Comparison of ENCODE assay signal across 29 cellular contexts in genomic region chr10:28118985-28119628, GRCh38.
DNase-seq lines count a peak whose midpoint lies in the region; ATAC-seq, FAIRE-seq and TF ChIP-seq lines count a peak whose summit lies in the region.
"Had no signal": no experiment of that assay in that cellular context is flagged by ENCODE, and none has a peak within 500 bp of the region (broad histone marks: within the 10 kb centered on the region; RNA-seq: fewer than 3 reads in every experiment).

No MANE protein-coding gene starts in this region.

- intact Hi-C loops in MCF 10A (cut with micrococcal nuclease) (loop anchor here (5.0 kb wide), 1 partner anchor 67 kb away; no protein-coding TSS in a partner anchor), mammary epithelial cell (cut with micrococcal nuclease) (no loop called here), endothelial cell of umbilical vein (cut with micrococcal nuclease) (no loop called here)
- intact Hi-C loops in activated T-helper 2 cell treated with anti-CD3 and anti-CD28 coated beads, Interferon-gamma antibody, Interleukin-2, Interleukin-4, amounts not matched to agents 10 μg/mL and 5 μg/mL and 100 μg/mL, durations not matched to agents 14 hours and 24 hours and 36 hours (cut with micrococcal nuclease): no loop called here

- peak overlapping the region; percentile 2 for H3K27ac Mint-ChIP-seq in MCF 10A (ENCODE audit: low read depth, unreplicated experiment)
- H3K27ac Mint-ChIP-seq in stimulated activated effector memory CD8-positive, alpha-beta T cell treated with anti-CD3 and anti-CD28 coated beads, Interleukin-12 subunit alpha, Interleukin-12 subunit beta, amount 100 ng/mL, for 72 hours: peak overlapping the region; percentile 2
- no peak overlapping the region for H3K27ac Mint-ChIP-seq in activated T-helper 2 cell treated with anti-CD3 and anti-CD28 coated beads, Interferon-gamma antibody, Interleukin-2, Interleukin-4, amounts not matched to agents 10 μg/mL and 5 μg/mL and 100 μg/mL, durations not matched to agents 14 hours and 24 hours and 36 hours
- H3K27ac Mint-ChIP-seq: activated CD4-positive, alpha-beta memory T cell treated with anti-CD3 and anti-CD28 coated beads for 36 hours had no signal

- dilution Hi-C loops in mammary epithelial cell (cut with HindIII; ENCODE audit: low sequenced_read_pairs): no loop called here
- dilution Hi-C loops in endothelial cell of umbilical vein (cut with MboI; ENCODE audit: extremely low pct_ligation_motif_present, low sequenced_read_pairs): no loop called here

- no peaks in the 10 kb centered on the region for H3K9me3 ChIP-seq in mammary epithelial cell (replicated peaks; ENCODE audit: insufficient read depth, low read length)
- peaks cover 2% of the 10 kb centered on the region for H3K9me3 ChIP-seq in RWPE2 (ENCODE audit: severe bottlenecking)
- H3K9me3 ChIP-seq in endothelial cell of umbilical vein (replicated peaks; ENCODE audit: control insufficient read depth, insufficient read depth, low read length): no peaks in the 10 kb centered on the region
- H3K9me3 ChIP-seq: body of pancreas, esophagus squamous epithelium, HAP-1, left ventricle myocardium inferior had no signal

- H2AFZ ChIP-seq in mammary epithelial cell (ENCODE audit: low read depth, low read length) (no peak overlapping the region), endothelial cell of umbilical vein (ENCODE audit: low read depth, low read length) (peak overlapping the region; percentile 30)

- no peak for TF ChIP-seq POLR2A in endothelial cell of umbilical vein (IDR thresholded peaks at IDR 0.05; ENCODE audit: low read depth, low read length)

- H3K4me3 ChIP-seq in mammary epithelial cell (replicated peaks in 1 of 3; ENCODE audit: insufficient read depth in 1 of 3, low read depth in 2 of 3, low read length in 3 of 3): no peak overlapping the region
- H3K4me3 ChIP-seq in RWPE2 (ENCODE audit: severe bottlenecking): no peak overlapping the region
- no peak overlapping the region for H3K4me3 ChIP-seq in endothelial cell of umbilical vein (replicated peaks in 1 of 3; ENCODE audit: insufficient read depth in 1 of 3, low read depth in 1 of 3, low read length in 3 of 3)
- H3K4me3 ChIP-seq: body of pancreas, esophagus squamous epithelium, HAP-1, left ventricle myocardium inferior had no signal

- H3K79me2 ChIP-seq in mammary epithelial cell (ENCODE audit: insufficient read depth, low read length) (no peaks in the 10 kb centered on the region), endothelial cell of umbilical vein (ENCODE audit: control insufficient read depth, insufficient read depth, low read length) (no peaks in the 10 kb centered on the region)

- BruUV-seq in MCF 10A (replicated peaks; lab: Mats Ljungman, UMichigan) (no TSS peak), mammary epithelial cell (replicated peaks; lab: Mats Ljungman, UMichigan) (no TSS peak), endothelial cell of umbilical vein (replicated peaks; lab: Mats Ljungman, UMichigan) (no TSS peak)

- H3K4me1 Mint-ChIP-seq in MCF 10A (ENCODE audit: insufficient read depth, unreplicated experiment): peaks cover 13% of the 10 kb centered on the region
- no peaks in the 10 kb centered on the region for H3K4me1 Mint-ChIP-seq in stimulated activated effector memory CD8-positive, alpha-beta T cell treated with anti-CD3 and anti-CD28 coated beads, Interleukin-12 subunit alpha, Interleukin-12 subunit beta, amount 100 ng/mL, for 72 hours
- peaks cover 11% of the 10 kb centered on the region for H3K4me1 Mint-ChIP-seq in activated T-helper 2 cell treated with anti-CD3 and anti-CD28 coated beads, Interferon-gamma antibody, Interleukin-2, Interleukin-4, amounts not matched to agents 10 μg/mL and 5 μg/mL and 100 μg/mL, durations not matched to agents 14 hours and 24 hours and 36 hours (ENCODE audit: low read depth)

- no peaks in the 10 kb centered on the region for H3K36me3 Mint-ChIP-seq in MCF 10A (ENCODE audit: insufficient read depth, unreplicated experiment)
- H3K36me3 Mint-ChIP-seq in stimulated activated effector memory CD8-positive, alpha-beta T cell treated with anti-CD3 and anti-CD28 coated beads, Interleukin-12 subunit alpha, Interleukin-12 subunit beta, amount 100 ng/mL, for 72 hours: peaks cover 40% of the 10 kb centered on the region
- H3K36me3 Mint-ChIP-seq in activated T-helper 2 cell treated with anti-CD3 and anti-CD28 coated beads, Interferon-gamma antibody, Interleukin-2, Interleukin-4, amounts not matched to agents 10 μg/mL and 5 μg/mL and 100 μg/mL, durations not matched to agents 14 hours and 24 hours and 36 hours (ENCODE audit: low read depth): no peaks in the 10 kb centered on the region

- H3K4me3 Mint-ChIP-seq in MCF 10A (ENCODE audit: unreplicated experiment): no peak overlapping the region
- no peak overlapping the region for H3K4me3 Mint-ChIP-seq in stimulated activated effector memory CD8-positive, alpha-beta T cell treated with anti-CD3 and anti-CD28 coated beads, Interleukin-12 subunit alpha, Interleukin-12 subunit beta, amount 100 ng/mL, for 72 hours
- no peak overlapping the region for H3K4me3 Mint-ChIP-seq in activated T-helper 2 cell treated with anti-CD3 and anti-CD28 coated beads, Interferon-gamma antibody, Interleukin-2, Interleukin-4, amounts not matched to agents 10 μg/mL and 5 μg/mL and 100 μg/mL, durations not matched to agents 14 hours and 24 hours and 36 hours (ENCODE audit: low read depth)
- H3K4me3 Mint-ChIP-seq: activated CD4-positive, alpha-beta memory T cell treated with anti-CD3 and anti-CD28 coated beads for 36 hours; activated T-cell treated with anti-CD3 and anti-CD28 coated beads, Interleukin-2, amount 50 U/mL, for 4 hours; natural killer cell treated with Interleukin-12 subunit alpha and Interleukin-12 subunit beta and Interleukin-15 and Interleukin-18, amount 100 ng/mL, for 72 hours had no signal

- no peaks in the 10 kb centered on the region for H3K27me3 Mint-ChIP-seq in MCF 10A (ENCODE audit: insufficient read depth, unreplicated experiment)
- no peaks in the 10 kb centered on the region for H3K27me3 Mint-ChIP-seq in activated T-helper 2 cell treated with anti-CD3 and anti-CD28 coated beads, Interferon-gamma antibody, Interleukin-2, Interleukin-4, amounts not matched to agents 10 μg/mL and 5 μg/mL and 100 μg/mL, durations not matched to agents 14 hours and 24 hours and 36 hours (ENCODE audit: low read depth)
- H3K27me3 Mint-ChIP-seq: activated CD4-positive, alpha-beta memory T cell treated with anti-CD3 and anti-CD28 coated beads for 36 hours; natural killer cell treated with Interleukin-12 subunit alpha and Interleukin-12 subunit beta and Interleukin-15 and Interleukin-18, amount 100 ng/mL, for 72 hours had no signal

- TF ChIP-seq CTCF in MCF 10A (IDR thresholded peaks at IDR 0.05; ENCODE audit: unreplicated experiment) (no peak), mammary epithelial cell (conservative IDR thresholded peaks at IDR 0.05 in 1 of 2, IDR thresholded peaks at IDR 0.05 in 1 of 2; ENCODE audit: extremely low read depth in 1 of 2, insufficient read depth in 1 of 2, low read depth in 1 of 2, low read length in 2 of 2) (no peak), RWPE2 (IDR thresholded peaks at IDR 0.05; ENCODE audit: poor library complexity, severe bottlenecking) (no peak), endothelial cell of umbilical vein (IDR thresholded peaks at IDR 0.05; ENCODE audit: extremely low read depth in 1 of 2, insufficient read depth in 1 of 2, low read depth in 1 of 2, low read length in 2 of 2) (no peak)

- ATAC-seq in RWPE2 (ENCODE audit: low read depth): no peak
- no peak for ATAC-seq in stimulated activated effector memory CD8-positive, alpha-beta T cell treated with anti-CD3 and anti-CD28 coated beads, Interleukin-12 subunit alpha, Interleukin-12 subunit beta, amount 100 ng/mL, for 72 hours
- ATAC-seq: activated T-cell treated with anti-CD3 and anti-CD28 coated beads, Interleukin-2, amount 50 U/mL, for 4 hours; natural killer cell treated with Interleukin-12 subunit alpha and Interleukin-12 subunit beta and Interleukin-15 and Interleukin-18, amount 100 ng/mL, for 72 hours; right cardiac atrium; Right ventricle myocardium inferior had no signal

- H3K36me3 ChIP-seq in mammary epithelial cell (ENCODE audit: insufficient read depth, low read length): no peaks in the 10 kb centered on the region
- H3K36me3 ChIP-seq in RWPE2 (ENCODE audit: low read depth): no peaks in the 10 kb centered on the region
- H3K36me3 ChIP-seq in endothelial cell of umbilical vein (ENCODE audit: control insufficient read depth in 2 of 2, extremely low read depth in 1 of 2, insufficient read depth in 2 of 2, low read length in 2 of 2): no peaks in the 10 kb centered on the region
- H3K36me3 ChIP-seq: HAP-1, left ventricle myocardium inferior had no signal

- H4K20me1 ChIP-seq in mammary epithelial cell (ENCODE audit: insufficient read depth, low read length) (no peaks in the 10 kb centered on the region), endothelial cell of umbilical vein (replicated peaks; ENCODE audit: control insufficient read depth, extremely low read depth, insufficient read depth, low read length) (no peaks in the 10 kb centered on the region)

- H3K9ac ChIP-seq in mammary epithelial cell (ENCODE audit: insufficient read depth, low read length) (no peak overlapping the region), endothelial cell of umbilical vein (replicated peaks; ENCODE audit: extremely low read depth, insufficient read depth, low read length) (no peak overlapping the region)

- H3K9me1 ChIP-seq in endothelial cell of umbilical vein (replicated peaks; ENCODE audit: control insufficient read depth, extremely low read depth, insufficient read depth, low read length): no peaks in the 10 kb centered on the region

- H3K4me1 ChIP-seq in mammary epithelial cell (ENCODE audit: insufficient read depth, low read length): peaks cover 4% of the 10 kb centered on the region
- H3K4me1 ChIP-seq in RWPE2 (ENCODE audit: insufficient read depth, poor library complexity, severe bottlenecking): peaks cover 26% of the 10 kb centered on the region
- H3K4me1 ChIP-seq in endothelial cell of umbilical vein (ENCODE audit: control insufficient read depth, extremely low read depth, insufficient read depth, low read length): peaks cover 6% of the 10 kb centered on the region
- H3K4me1 ChIP-seq: left ventricle myocardium inferior had no signal

- POLR2A ChIA-PET in MCF 10A (lab: Yijun Ruan, JAX) (interaction anchor here (1.0 kb wide), 1 partner anchor 21 kb away, joined by 3 read pairs; no protein-coding TSS in a partner anchor), endothelial cell of umbilical vein (lab: Charles Lee) (no interaction called here)

- WGBS in mammary epithelial cell (ENCODE audit: low coverage, missing lambda C conversion rate): 25% methylated on average over 1 of the region's 1 CpG

- H3K27me3 ChIP-seq in mammary epithelial cell (ENCODE audit: insufficient read depth, low read length): no peaks in the 10 kb centered on the region
- H3K27me3 ChIP-seq in RWPE2 (ENCODE audit: insufficient read depth, poor library complexity, severe bottlenecking): no peaks in the 10 kb centered on the region
- no peaks in the 10 kb centered on the region for H3K27me3 ChIP-seq in endothelial cell of umbilical vein (ENCODE audit: control insufficient read depth in 2 of 2, insufficient read depth in 2 of 2, low read length in 2 of 2)
- H3K27me3 ChIP-seq: body of pancreas, esophagus squamous epithelium had no signal

- H3K9me3 Mint-ChIP-seq in MCF 10A (ENCODE audit: unreplicated experiment): no peaks in the 10 kb centered on the region
- no peaks in the 10 kb centered on the region for H3K9me3 Mint-ChIP-seq in stimulated activated effector memory CD8-positive, alpha-beta T cell treated with anti-CD3 and anti-CD28 coated beads, Interleukin-12 subunit alpha, Interleukin-12 subunit beta, amount 100 ng/mL, for 72 hours
- no peaks in the 10 kb centered on the region for H3K9me3 Mint-ChIP-seq in activated T-helper 2 cell treated with anti-CD3 and anti-CD28 coated beads, Interferon-gamma antibody, Interleukin-2, Interleukin-4, amounts not matched to agents 10 μg/mL and 5 μg/mL and 100 μg/mL, durations not matched to agents 14 hours and 24 hours and 36 hours
- H3K9me3 Mint-ChIP-seq: activated CD4-positive, alpha-beta memory T cell treated with anti-CD3 and anti-CD28 coated beads for 36 hours; activated T-cell treated with anti-CD3 and anti-CD28 coated beads, Interleukin-2, amount 50 U/mL, for 4 hours; natural killer cell treated with Interleukin-12 subunit alpha and Interleukin-12 subunit beta and Interleukin-15 and Interleukin-18, amount 100 ng/mL, for 72 hours had no signal

- in situ Hi-C loops in mammary epithelial cell (cut with MboI; ENCODE audit: low sequenced_read_pairs in 2 of 2): no loop called here

- DNase-seq in MCF 10A (ENCODE audit: unreplicated experiment) (no peak), mammary epithelial cell (no peak), RWPE2 (ENCODE audit: low spot score) (no peak), endothelial cell of umbilical vein (ENCODE audit: low read depth, low spot score) (no peak), NCI-H446 (lab: John Stamatoyannopoulos, UW) (no peak), HuH-7 (ENCODE audit: low spot score) (no peak)
- DNase-seq in stimulated activated effector memory CD8-positive, alpha-beta T cell treated with anti-CD3 and anti-CD28 coated beads, Interleukin-12 subunit alpha, Interleukin-12 subunit beta, amount 100 ng/mL, for 72 hours (ENCODE audit: low spot score in 2 of 2): no peak
- DNase-seq in activated T-helper 2 cell treated with anti-CD3 and anti-CD28 coated beads, Interferon-gamma antibody, Interleukin-2, Interleukin-4, amounts not matched to agents 10 μg/mL and 5 μg/mL and 100 μg/mL, durations not matched to agents 14 hours and 24 hours and 36 hours (ENCODE audit: low spot score): no peak
- DNase-seq: activated CD4-positive, alpha-beta memory T cell treated with anti-CD3 and anti-CD28 coated beads for 36 hours; activated CD4-positive, CD25-positive, alpha-beta regulatory T cell; activated T-cell treated with anti-CD3 and anti-CD28 coated beads, Interleukin-2, amount 50 U/mL, for 4 hours; body of pancreas; effector CD4-positive, alpha-beta T cell; esophagus squamous epithelium; hippocampal formation; left ventricle myocardium inferior; midbrain; NCI-H1105 treated with DMSO at 0.1 percent for 48 hours; NCI-H2029 treated with DMSO at 0.1 percent for 48 hours; NCI-H774; right cardiac atrium; stimulated activated CD4-positive, alpha-beta T cell treated with anti-CD3 and anti-CD28 coated beads, Interleukin-12 subunit alpha, Interleukin-12 subunit beta, amount 100 ng/mL, for 4 hours; stimulated activated CD4-positive, alpha-beta T cell treated with anti-CD3 and anti-CD28 coated beads, Interleukin-4, amount 100 ng/mL, for 24 hours; stimulated activated naive CD4-positive, alpha-beta T cell had no signal

- no peak overlapping the region for H3K27ac ChIP-seq in mammary epithelial cell (ENCODE audit: insufficient read depth, low read depth, low read length)
- peak overlapping the region; percentile 63 for H3K27ac ChIP-seq in RWPE2 (ENCODE audit: poor library complexity, severe bottlenecking)
- H3K27ac ChIP-seq in endothelial cell of umbilical vein (ENCODE audit: insufficient read depth, low read depth, low read length): no peak overlapping the region
- H3K27ac ChIP-seq: C4-2B, left ventricle myocardium inferior had no signal

- no peak overlapping the region for H3K4me2 ChIP-seq in mammary epithelial cell (ENCODE audit: insufficient read depth, low read depth, low read length)
- H3K4me2 ChIP-seq in endothelial cell of umbilical vein (ENCODE audit: insufficient read depth, low read length): no peak overlapping the region

- FAIRE-seq in endothelial cell of umbilical vein (lab: Jason Lieb, UNC): no peak
- FAIRE-seq: frontal cortex had no signal

- CTCF ChIA-PET in MCF 10A (lab: Yijun Ruan, JAX) (no interaction called here), mammary epithelial cell (lab: Charles Lee; ENCODE audit: low non-redundant PET) (no interaction called here), endothelial cell of umbilical vein (lab: Charles Lee) (interaction anchor here (0.7 kb wide), 1 partner anchor 20 kb away, joined by 3 read pairs; no protein-coding TSS in a partner anchor)
